Comparison of ENCODE assay signal across 19 cellular contexts in the genomic region with DNA sequence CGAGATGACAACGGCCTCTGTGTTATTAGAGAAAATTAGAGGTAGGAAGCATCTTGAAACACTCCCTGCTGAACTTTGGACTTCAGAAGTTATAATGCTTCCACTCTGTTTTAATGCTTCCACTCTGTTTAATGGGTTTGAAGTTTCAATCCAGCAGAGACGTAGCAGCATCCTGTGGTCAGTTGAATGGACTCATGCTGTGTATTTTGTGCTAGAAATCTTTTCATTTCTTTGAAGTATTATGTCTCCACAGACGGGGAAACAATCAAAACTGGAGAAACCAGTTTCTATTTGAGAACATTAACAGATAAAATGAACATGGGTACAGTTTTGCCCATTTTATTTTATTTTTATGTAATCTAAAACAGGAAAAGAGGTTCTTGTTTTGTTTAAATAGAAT.
"Had no signal": no experiment of that assay in that cellular context is flagged by ENCODE, and none has a peak within 500 bp of the region (broad histone marks: within the 10 kb centered on the region; RNA-seq: fewer than 3 reads in every experiment).

No MANE protein-coding gene starts in this region.

- ATAC-seq: activated CD8-positive, alpha-beta memory T cell treated with anti-CD3 and anti-CD28 coated beads, Interleukin-2, amount 10 ng/mL, durations not matched to agents 7 days and 5 days; left lung; naive thymus-derived CD8-positive, alpha-beta T cell had no signal

- H3K27me3 ChIP-seq: adrenal gland, esophagus muscularis mucosa, hepatocyte, left lung, neutrophil, stomach, testis, upper lobe of left lung had no signal

- H3K27ac ChIP-seq: adrenal gland, coronary artery, esophagus muscularis mucosa, hepatocyte, left lung, neutrophil, stomach, testis, upper lobe of left lung, WERI-Rb-1 had no signal

- DNase-seq: activated CD4-positive, alpha-beta memory T cell treated with anti-CD3 and anti-CD28 coated beads for 36 hours; activated CD8-positive, alpha-beta memory T cell treated with anti-CD3 and anti-CD28 coated beads, Interleukin-2, amount 10 ng/mL, durations not matched to agents 7 days and 5 days; activated effector memory CD4-positive, alpha-beta T cell treated with anti-CD3 and anti-CD28 coated beads, Interleukin-2, amount 50 U/mL, for 16 hours; activated T-cell treated with anti-CD3 and anti-CD28 coated beads, Interleukin-2, amount 50 U/mL, for 48 hours; adrenal gland; caudate nucleus; kidney; left lung; naive thymus-derived CD8-positive, alpha-beta T cell; stimulated activated CD4-positive, alpha-beta T cell treated with anti-CD3 and anti-CD28 coated beads, Interleukin-12 subunit alpha, Interleukin-12 subunit beta, amount 100 ng/mL, for 4 hours; stimulated activated CD4-positive, alpha-beta T cell treated with anti-CD3 and anti-CD28 coated beads, Interleukin-2, amount 100 ng/mL, for 24 hours; stomach; testis; upper lobe of left lung; WERI-Rb-1 had no signal

- H3K4me3 ChIP-seq: adrenal gland, coronary artery, esophagus muscularis mucosa, hepatocyte, left lung, stomach, testis, upper lobe of left lung had no signal

- H3K36me3 ChIP-seq: adrenal gland, esophagus muscularis mucosa, left lung, neutrophil, stomach, upper lobe of left lung, WERI-Rb-1 had no signal

- H3K4me1 ChIP-seq: adrenal gland, esophagus muscularis mucosa, left lung, stomach, testis, upper lobe of left lung had no signal

- H3K9me3 ChIP-seq: adrenal gland, esophagus muscularis mucosa, neutrophil, stomach, testis, upper lobe of left lung had no signal

- H3K79me2 ChIP-seq: hepatocyte had no signal

- H2AFZ ChIP-seq: hepatocyte had no signal
